In the genomic region with DNA sequence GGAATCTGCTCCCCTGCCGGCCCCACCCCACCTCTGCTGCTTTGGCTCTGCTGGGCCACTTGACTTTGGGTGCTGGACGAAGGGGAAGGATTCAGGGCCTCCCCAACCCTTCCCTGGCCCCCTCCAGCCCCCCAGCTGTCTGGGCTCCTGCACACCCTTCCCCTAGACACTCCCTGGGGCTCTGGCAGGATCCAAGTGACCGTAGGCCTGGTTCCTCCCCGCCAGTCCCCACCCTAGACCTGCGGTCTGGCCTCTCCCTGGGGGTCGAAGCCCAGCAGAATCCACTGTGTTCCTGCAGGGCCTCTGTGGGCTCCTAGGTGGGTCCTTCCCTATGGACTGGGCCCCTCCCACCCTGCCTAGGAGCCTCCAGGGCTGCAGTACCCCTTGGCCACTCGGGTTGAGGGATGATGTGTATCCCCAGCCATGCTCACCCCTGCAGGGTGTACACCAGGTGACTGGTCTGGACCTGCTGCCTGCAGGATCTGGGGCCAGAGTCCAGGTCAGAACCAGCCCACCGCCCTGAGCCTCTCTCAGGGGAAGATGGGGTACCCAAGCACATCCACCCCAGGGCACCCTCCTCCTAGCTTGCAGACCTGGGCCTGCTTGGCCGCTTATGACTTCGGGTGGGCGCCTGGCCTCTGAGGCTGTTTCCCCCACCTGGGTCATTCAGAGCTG, we compare ENCODE assay signal across 1 cellular context.
TF ChIP-seq lines count a peak whose summit lies in the region.

No MANE protein-coding gene starts in this region.

TF ChIP-seq in IMR-90, 13 proteins besides CTCF, POLR2A, EP300 and RAD21:
- TF ChIP-seq BHLHE40 (IDR thresholded peaks at IDR 0.05; ENCODE audit: low read depth, low read length) (no peak), RCOR1 (IDR thresholded peaks at IDR 0.05; ENCODE audit: insufficient replicate concordance, low read length) (no peak), MAZ (IDR thresholded peaks at IDR 0.05; ENCODE audit: borderline replicate concordance, low read depth, low read length) (no peak), MXI1 (IDR thresholded peaks at IDR 0.05; ENCODE audit: borderline replicate concordance, low read depth, low read length) (no peak), MAFK (IDR thresholded peaks at IDR 0.05; ENCODE audit: low read depth, low read length) (no peak), NFE2L2 (IDR thresholded peaks at IDR 0.05; ENCODE audit: low read depth, low read length) (no peak), SMC3 (IDR thresholded peaks at IDR 0.05; ENCODE audit: low read depth, low read length) (no peak), FOS (IDR thresholded peaks at IDR 0.05; ENCODE audit: low read depth, low read length) (no peak), RFX5 (IDR thresholded peaks at IDR 0.05; ENCODE audit: low read depth, low read length) (no peak), CEBPB (IDR thresholded peaks at IDR 0.05; ENCODE audit: low read depth, low read length) (no peak), CHD1 (IDR thresholded peaks at IDR 0.05; ENCODE audit: low read depth, low read length) (no peak)
- TF ChIP-seq, protein P1, sequence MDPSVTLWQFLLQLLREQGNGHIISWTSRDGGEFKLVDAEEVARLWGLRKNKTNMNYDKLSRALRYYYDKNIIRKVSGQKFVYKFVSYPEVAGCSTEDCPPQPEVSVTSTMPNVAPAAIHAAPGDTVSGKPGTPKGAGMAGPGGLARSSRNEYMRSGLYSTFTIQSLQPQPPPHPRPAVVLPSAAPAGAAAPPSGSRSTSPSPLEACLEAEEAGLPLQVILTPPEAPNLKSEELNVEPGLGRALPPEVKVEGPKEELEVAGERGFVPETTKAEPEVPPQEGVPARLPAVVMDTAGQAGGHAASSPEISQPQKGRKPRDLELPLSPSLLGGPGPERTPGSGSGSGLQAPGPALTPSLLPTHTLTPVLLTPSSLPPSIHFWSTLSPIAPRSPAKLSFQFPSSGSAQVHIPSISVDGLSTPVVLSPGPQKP (IDR thresholded peaks at IDR 0.05; ENCODE audit: borderline replicate concordance, low read depth, low read length), result no peak
- TF ChIP-seq, protein P2, sequence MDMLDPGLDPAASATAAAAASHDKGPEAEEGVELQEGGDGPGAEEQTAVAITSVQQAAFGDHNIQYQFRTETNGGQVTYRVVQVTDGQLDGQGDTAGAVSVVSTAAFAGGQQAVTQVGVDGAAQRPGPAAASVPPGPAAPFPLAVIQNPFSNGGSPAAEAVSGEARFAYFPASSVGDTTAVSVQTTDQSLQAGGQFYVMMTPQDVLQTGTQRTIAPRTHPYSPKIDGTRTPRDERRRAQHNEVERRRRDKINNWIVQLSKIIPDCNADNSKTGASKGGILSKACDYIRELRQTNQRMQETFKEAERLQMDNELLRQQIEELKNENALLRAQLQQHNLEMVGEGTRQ (IDR thresholded peaks at IDR 0.05; ENCODE audit: low read depth, low read length), result no peak
TF ChIP-seq in IMR-90: peak in this region for 0.
